In genomic region chr3:64145438-64145837, GRCh38 we compare ENCODE assay signal across 24 cellular contexts.
"Had no signal": no experiment of that assay in that cellular context is flagged by ENCODE, and none has a peak within 500 bp of the region (broad histone marks: within the 10 kb centered on the region; RNA-seq: fewer than 3 reads in every experiment).

No MANE protein-coding gene starts in this region.

- H3K36me3 ChIP-seq: ovary, right lobe of liver, transverse colon had no signal

- DNase-seq: cerebellar nuclear complex; dorsolateral prefrontal cortex; effector CD4-positive, alpha-beta T cell; foreskin keratinocyte; hypothalamus; immature natural killer cell; kidney; mesendoderm; midbrain; naive thymus-derived CD8-positive, alpha-beta T cell; nephron progenitor cell; occipital lobe; ovary; right lobe of liver; small intestine; stimulated activated CD4-positive, alpha-beta T cell treated with anti-CD3 and anti-CD28 coated beads, Interleukin-12 subunit alpha, Interleukin-12 subunit beta, amount 100 ng/mL, for 4 hours; stimulated activated CD4-positive, alpha-beta T cell treated with anti-CD3 and anti-CD28 coated beads, Interleukin-1b, Interleukin-23, amount 100 ng/mL, for 48 hours; stimulated activated CD4-positive, alpha-beta T cell treated with anti-CD3 and anti-CD28 coated beads, Interleukin-4, amount 100 ng/mL, for 1 hour; stimulated activated CD8-positive, alpha-beta memory T cell treated with anti-CD3 and anti-CD28 coated beads, Interleukin-4, amount 100 ng/mL, for 48 hours; stimulated activated naive CD4-positive, alpha-beta T cell; stimulated activated naive CD8-positive, alpha-beta T cell treated with anti-CD3 and anti-CD28 coated beads, Interleukin-15, amount 100 ng/mL, for 72 hours; transverse colon had no signal

- H3K4me1 Mint-ChIP-seq: immature natural killer cell; naive thymus-derived CD8-positive, alpha-beta T cell; stimulated activated naive CD8-positive, alpha-beta T cell treated with anti-CD3 and anti-CD28 coated beads, Interleukin-15, amount 100 ng/mL, for 72 hours had no signal

- H3K27ac Mint-ChIP-seq: immature natural killer cell; naive thymus-derived CD8-positive, alpha-beta T cell; stimulated activated naive CD8-positive, alpha-beta T cell treated with anti-CD3 and anti-CD28 coated beads, Interleukin-15, amount 100 ng/mL, for 72 hours had no signal

- H3K9me3 ChIP-seq: ovary, right lobe of liver, suprapubic skin, transverse colon had no signal

- H3K27ac ChIP-seq: foreskin keratinocyte, ovary, right lobe of liver, suprapubic skin had no signal

- FAIRE-seq: kidney, small intestine had no signal

- H3K4me3 Mint-ChIP-seq: immature natural killer cell; naive thymus-derived CD8-positive, alpha-beta T cell; nephron progenitor cell; stimulated activated naive CD8-positive, alpha-beta T cell treated with anti-CD3 and anti-CD28 coated beads, Interleukin-15, amount 100 ng/mL, for 72 hours had no signal

- H3K4me1 ChIP-seq: right lobe of liver had no signal

- ATAC-seq: foreskin keratinocyte; left lobe of liver; naive thymus-derived CD8-positive, alpha-beta T cell; right lobe of liver; stimulated activated naive CD8-positive, alpha-beta T cell treated with anti-CD3 and anti-CD28 coated beads, Interleukin-15, amount 100 ng/mL, for 72 hours had no signal

- H3K36me3 Mint-ChIP-seq: immature natural killer cell; naive thymus-derived CD8-positive, alpha-beta T cell had no signal

- H3K27me3 ChIP-seq: dorsolateral prefrontal cortex, foreskin keratinocyte, ovary, right lobe of liver, suprapubic skin, transverse colon had no signal

- H3K9me3 Mint-ChIP-seq: naive thymus-derived CD8-positive, alpha-beta T cell; nephron progenitor cell; stimulated activated naive CD8-positive, alpha-beta T cell treated with anti-CD3 and anti-CD28 coated beads, Interleukin-15, amount 100 ng/mL, for 72 hours had no signal

- H3K4me3 ChIP-seq: dorsolateral prefrontal cortex, ovary, right lobe of liver, suprapubic skin, transverse colon had no signal
